In the genomic region with DNA sequence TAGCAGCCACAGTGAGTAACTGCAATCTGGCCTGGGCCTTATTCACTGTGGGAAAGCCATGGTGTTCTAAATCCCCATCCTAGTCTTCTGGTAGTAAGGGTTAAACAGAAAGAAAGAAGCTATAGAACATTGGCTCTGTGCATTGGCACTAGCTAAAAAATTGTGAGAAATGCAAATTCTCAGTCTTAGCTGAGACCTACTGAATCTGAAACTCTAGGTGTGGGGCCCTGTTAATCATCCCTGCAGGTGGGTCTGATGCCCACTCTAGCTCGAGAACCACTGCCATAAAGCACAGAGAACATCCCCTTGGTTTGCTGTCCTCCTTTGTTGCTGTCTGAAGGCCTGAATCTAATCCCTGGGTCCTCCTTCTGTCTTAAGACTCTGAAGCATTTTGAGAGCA, we compare ENCODE assay signal across 19 cellular contexts. TPM values are rescaled to one million over a fixed set of nuclear protein-coding genes. Genes with fewer than 3 reads are reported as not detected.
DNase-seq lines count a peak whose midpoint lies in the region; ATAC-seq, FAIRE-seq and TF ChIP-seq lines count a peak whose summit lies in the region.
"Had no signal": no experiment of that assay in that cellular context is flagged by ENCODE, and none has a peak within 500 bp of the region (broad histone marks: within the 10 kb centered on the region; RNA-seq: fewer than 3 reads in every experiment).

No MANE protein-coding gene starts in this region.

- peaks cover 24% of the 10 kb centered on the region for H3K36me3 Mint-ChIP-seq in progenitor cell of endocrine pancreas (ENCODE audit: insufficient read depth)
- no peaks in the 10 kb centered on the region for H3K36me3 Mint-ChIP-seq in T-helper 2 cell treated with Interferon-gamma antibody and Interleukin-4, amounts not matched to agents 5 μg/mL and 100 μg/mL, for 36 hours (ENCODE audit: low read depth)
- H3K36me3 Mint-ChIP-seq: CD14-positive monocyte had no signal

- no peaks in the 10 kb centered on the region for H3K27me3 Mint-ChIP-seq in progenitor cell of endocrine pancreas
- no peaks in the 10 kb centered on the region for H3K27me3 Mint-ChIP-seq in T-helper 2 cell treated with Interferon-gamma antibody and Interleukin-4, amounts not matched to agents 5 μg/mL and 100 μg/mL, for 36 hours (ENCODE audit: low read depth)

- CTCF ChIA-PET in GM12878 (lab: Yijun Ruan, JAX) = interaction anchor here (1.8 kb wide), 1 partner anchor 12 kb away, joined by 5 read pairs; no protein-coding TSS in a partner anchor

- TF ChIP-seq EP300 in GM12878 (IDR thresholded peaks at IDR 0.05; ENCODE audit: borderline replicate concordance in 1 of 2, control insufficient read depth in 1 of 2, low read depth in 2 of 2, low read length in 2 of 2) = no peak

- H2AFZ ChIP-seq in GM12878 (ENCODE audit: control insufficient read depth, low read depth, low read length) = no peak overlapping the region

- H3K36me3 ChIP-seq in GM12878 (ENCODE audit: control insufficient read depth in 2 of 2, insufficient read depth in 2 of 2, low read length in 1 of 2) = no peaks in the 10 kb centered on the region; a peak in 1 of 4 replicates

- in situ Hi-C loops in GM12878 (cut with MboI) = no loop called here

- no peak for TF ChIP-seq POLR2A in GM12878 (IDR thresholded peaks at IDR 0.05; ENCODE audit: low read depth, low read length)

- H3K79me2 ChIP-seq in GM12878 (ENCODE audit: control insufficient read depth, insufficient read depth, low read length) = no peaks in the 10 kb centered on the region

- 0 out of 2 replicates have a peak, but pooled peaks cover 2% of the 10 kb centered on the region for H3K4me1 ChIP-seq in GM12878 (ENCODE audit: control insufficient read depth, insufficient read depth, low read length)

- no peaks in the 10 kb centered on the region for H4K20me1 ChIP-seq in GM12878 (ENCODE audit: control insufficient read depth, insufficient read depth)

- SMC1A ChIA-PET in GM12878 (lab: Charles Lee; ENCODE audit: uncharacterized antibody, unreplicated experiment) = interaction anchor here (0.7 to 3.1 kb wide), 5 partner anchors 8 to 103 kb away, joined by 3 to 6 read pairs (median 4); no protein-coding TSS in a partner anchor

- RAD21 ChIA-PET in GM12878 (lab: Charles Lee; ENCODE audit: unreplicated experiment) = no interaction called here

- no peaks in the 10 kb centered on the region for H3K9me3 Mint-ChIP-seq in progenitor cell of endocrine pancreas (ENCODE audit: low read depth)
- no peaks in the 10 kb centered on the region for H3K9me3 Mint-ChIP-seq in T-helper 2 cell treated with Interferon-gamma antibody and Interleukin-4, amounts not matched to agents 5 μg/mL and 100 μg/mL, for 36 hours

- no peak overlapping the region for H3K27ac ChIP-seq in GM12878 (ENCODE audit: control insufficient read depth, insufficient read depth)

- no peak overlapping the region for H3K4me2 ChIP-seq in GM12878 (ENCODE audit: control insufficient read depth, insufficient read depth)

- H3K9ac ChIP-seq in GM12878 (ENCODE audit: control insufficient read depth, insufficient read depth, low read length) = no peak overlapping the region

- FAIRE-seq in GM12878 (lab: Jason Lieb, UNC) = peak; percentile 47

- H3K9me3 ChIP-seq in GM12878 (replicated peaks; ENCODE audit: control insufficient read depth, insufficient read depth, low read length) = no peaks in the 10 kb centered on the region

- H3K27ac Mint-ChIP-seq in progenitor cell of endocrine pancreas = peak overlapping the region; percentile 15
- no peak overlapping the region for H3K27ac Mint-ChIP-seq in T-helper 2 cell treated with Interferon-gamma antibody and Interleukin-4, amounts not matched to agents 5 μg/mL and 100 μg/mL, for 36 hours
- H3K27ac Mint-ChIP-seq: CD14-positive monocyte had no signal

- DNase-seq in GM12878 (ENCODE audit: low read depth, low spot score) (no peak), progenitor cell of endocrine pancreas (ENCODE audit: low spot score, unreplicated experiment) (no peak), cerebellum (ENCODE audit: low spot score) (no peak)
- no peak for DNase-seq in activated effector memory CD4-positive, alpha-beta T cell treated with Interleukin-2 at 50 U/mL for 16 hours
- DNase-seq in T-helper 2 cell treated with Interferon-gamma antibody and Interleukin-4, amounts not matched to agents 5 μg/mL and 100 μg/mL, for 36 hours (ENCODE audit: low spot score) = no peak
- DNase-seq: ACHN, AML-193, GF-D8, GOT3, NCI-H1105 treated with DMSO at 0.1 percent for 48 hours, NCI-H1694 treated with DMSO at 0.1 percent for 48 hours, NCI-H2107, NCI-H226, NCI-H524 treated with DMSO at 0.1 percent for 48 hours, OCI-M1, SHP77 treated with DMSO at 0.1 percent for 48 hours had no signal

- BruUV-seq in GM12878 (replicated peaks; lab: Mats Ljungman, UMichigan) = no TSS peak

- H3K27me3 ChIP-seq in GM12878 (replicated peaks in 1 of 2; ENCODE audit: control insufficient read depth in 2 of 2, insufficient read depth in 2 of 2, low read length in 1 of 2) = no peaks in the 10 kb centered on the region

- TF ChIP-seq CTCF in GM12878 (IDR thresholded peaks at IDR 0.05 in 2 of 3, conservative IDR thresholded peaks at IDR 0.05 in 1 of 3; ENCODE audit: control insufficient read depth in 2 of 3, extremely low read depth in 1 of 3, insufficient read depth in 1 of 3, low read depth in 3 of 3, low read length in 3 of 3) (no peak), progenitor cell of endocrine pancreas (IDR thresholded peaks at IDR 0.05; ENCODE audit: unreplicated experiment) (no peak)

- no peak for TF ChIP-seq RAD21 in GM12878 (IDR thresholded peaks at IDR 0.05; ENCODE audit: insufficient read depth, low read depth, low read length)

- WGBS in GM12878 (ENCODE audit: insufficient coverage, insufficient replicate concordance, low lambda C conversion rate, missing lambda C conversion rate) = 25% methylated on average over 1 of the region's 1 CpG

- no peak overlapping the region for H3K4me3 ChIP-seq in GM12878

- intact Hi-C loops in GM12878 (cut with micrococcal nuclease; ENCODE audit: unreplicated experiment) = no loop called here

- peaks cover 54% of the 10 kb centered on the region for H3K4me1 Mint-ChIP-seq in progenitor cell of endocrine pancreas (ENCODE audit: low read depth)
- no peaks in the 10 kb centered on the region for H3K4me1 Mint-ChIP-seq in T-helper 2 cell treated with Interferon-gamma antibody and Interleukin-4, amounts not matched to agents 5 μg/mL and 100 μg/mL, for 36 hours (ENCODE audit: low read depth)
- H3K4me1 Mint-ChIP-seq: CD14-positive monocyte had no signal

- no peak overlapping the region for H3K4me3 Mint-ChIP-seq in progenitor cell of endocrine pancreas (ENCODE audit: low read depth)
- H3K4me3 Mint-ChIP-seq in T-helper 2 cell treated with Interferon-gamma antibody and Interleukin-4, amounts not matched to agents 5 μg/mL and 100 μg/mL, for 36 hours = no peak overlapping the region
- H3K4me3 Mint-ChIP-seq: CD14-positive monocyte had no signal

- ATAC-seq in GM19324 (IDR thresholded peaks at IDR 0.05; ENCODE audit: low FRiP score, unreplicated experiment) (peak; percentile 57), HG03025 (IDR thresholded peaks at IDR 0.05; ENCODE audit: low FRiP score, unreplicated experiment) (peak; percentile 61), GM12878 (peak; percentile 80)

- POLR2A ChIA-PET in GM12878 (lab: Charles Lee) = interaction anchor here (1.1 kb wide), 1 partner anchor 11 kb away, joined by 4 read pairs; no protein-coding TSS in a partner anchor

TF ChIP-seq in GM12878, 131 proteins besides CTCF, POLR2A, EP300 and RAD21 (continues in another document):
- TF ChIP-seq TCF12 (IDR thresholded peaks at IDR 0.05; ENCODE audit: low read depth, low read length) (no peak), BHLHE40 (IDR thresholded peaks at IDR 0.05; ENCODE audit: borderline replicate concordance in 1 of 2, low read depth in 2 of 2, low read length in 1 of 2) (no peak)

RNA-seq across cellular contexts. Expression of gene MEIS2, which starts 59.3 kb away (rescaled TPM):
- total RNA-seq in GM12878 (2013; cell fraction: nucleolus; rRNA removed) = 136 and 143 TPM in 2 replicates
- total RNA-seq in GM12878 (2014; rRNA removed) = 35.2 and 38.6 TPM in 2 replicates
- 32.3 and 34.0 TPM in 2 replicates for total RNA-seq in GM12878 (2014; rRNA removed; fragmentation: Illumina TruSeq; extraction: Trizol)
- total RNA-seq in GM12878 (2021) = 33.4 and 34.8 TPM in 2 replicates
- 6.0 TPM for polyA plus RNA-seq in GM12878 (2011; ENCODE audit: low read depth)
- 13.1 and 21.2 TPM in 2 replicates for polyA plus RNA-seq in GM12878 (2011; rRNA removed)
- 19.9 and 22.9 TPM in 2 replicates for polyA plus RNA-seq in GM12878 (2011; cell fraction: cytosol; rRNA removed)
- polyA plus RNA-seq in GM12878 (2011; cell fraction: nucleus; rRNA removed) = 49.1 and 52.6 TPM in 2 replicates
- 10.5 and 12.8 TPM in 2 replicates for polyA plus RNA-seq in GM12878 (2012)
- polyA plus RNA-seq in GM12878 (2014; fragmentation: Illumina TruSeq; extraction: Trizol) = 48.9 and 54.0 TPM in 2 replicates
- polyA plus RNA-seq in GM12878 (2014; fragmentation: Nextera tagmentation; extraction: Ambion mirVana) = 1 to 10 TPM; 9.2 to 9.4 TPM
- 17.4 and 22.3 TPM in 2 replicates for polyA plus RNA-seq in GM12878 (2014; rRNA removed)
- polyA plus RNA-seq in GM12878 (2016; fragmentation: Nextera tagmentation; extraction: Ambion mirVana) = 10 to 100 TPM; 16.9 to 19.7 TPM
- 47.6 and 57.6 TPM in 2 replicates for polyA minus RNA-seq in GM12878 (2011; rRNA and poly(A)+ RNA removed)
- polyA minus RNA-seq in GM12878 (2011; cell fraction: cytosol; rRNA and poly(A)+ RNA removed) = 8.1 and 9.4 TPM in 2 replicates
- 88.5 and 167 TPM in 2 replicates for polyA minus RNA-seq in GM12878 (2011; cell fraction: nucleus; rRNA and poly(A)+ RNA removed)
- 133 and 143 TPM in 2 replicates for total RNA-seq in progenitor cell of endocrine pancreas
- total RNA-seq in cerebellum = 40.8 TPM
- polyA plus RNA-seq: CD14-positive monocyte had no signal
